ENCODE assay signal across 18 cellular contexts in the genomic region with DNA sequence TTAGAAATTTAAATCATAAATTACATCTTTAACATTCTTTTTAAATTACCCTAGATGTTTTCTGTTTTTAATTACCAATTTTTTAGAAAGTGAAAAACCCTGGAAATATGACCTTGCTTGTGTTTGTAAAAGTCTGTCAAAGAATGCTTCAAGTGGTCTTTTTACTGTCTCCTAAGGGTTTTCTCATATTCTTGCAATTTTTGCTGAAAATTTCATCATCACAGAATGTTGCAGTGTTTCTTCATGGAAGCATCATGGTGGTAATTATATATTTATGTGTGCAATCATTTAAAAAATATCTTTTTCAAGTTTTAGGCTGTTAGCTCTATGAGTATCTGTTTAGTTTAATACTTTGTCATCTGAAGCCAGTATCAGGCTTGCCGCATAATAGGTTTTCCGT.
DNase-seq lines count a peak whose midpoint lies in the region; TF ChIP-seq lines count a peak whose summit lies in the region.
"Had no signal": no experiment of that assay in that cellular context is flagged by ENCODE, and none has a peak within 500 bp of the region (broad histone marks: within the 10 kb centered on the region; RNA-seq: fewer than 3 reads in every experiment).

No MANE protein-coding gene starts in this region.

- no peak overlapping the region for H3K27ac ChIP-seq in suprapubic skin
- H3K27ac ChIP-seq: A549 had no signal

- no peaks in the 10 kb centered on the region for H3K4me1 ChIP-seq in suprapubic skin
- H3K4me1 ChIP-seq: A549, HAP-1 had no signal

- H3K27ac Mint-ChIP-seq in HFFc6 = no peak overlapping the region
- H3K27ac Mint-ChIP-seq: CD4-positive, alpha-beta memory T cell had no signal

- WGBS in suprapubic skin = 88% methylated on average over 2 of the region's 2 CpGs

- no peak overlapping the region for H3K4me3 Mint-ChIP-seq in HFFc6
- H3K4me3 Mint-ChIP-seq: CD4-positive, alpha-beta memory T cell had no signal

- no peak for TF ChIP-seq EP300 in suprapubic skin (IDR thresholded peaks at IDR 0.05)

- TF ChIP-seq CTCF in AG10803 (conservative IDR thresholded peaks at IDR 0.05; ENCODE audit: low read length) = no peak
- no peak for TF ChIP-seq CTCF in HFFc6 (IDR thresholded peaks at IDR 0.05)
- TF ChIP-seq CTCF in suprapubic skin (IDR thresholded peaks at IDR 0.05) = no peak

- no peaks in the 10 kb centered on the region for H3K4me1 Mint-ChIP-seq in HFFc6 (ENCODE audit: low read depth)
- H3K4me1 Mint-ChIP-seq: CD4-positive, alpha-beta memory T cell had no signal

- no peaks in the 10 kb centered on the region for H3K9me3 ChIP-seq in suprapubic skin
- H3K9me3 ChIP-seq: A549, Caco-2, HAP-1 had no signal

- no peak for TF ChIP-seq POLR2A in suprapubic skin (IDR thresholded peaks at IDR 0.05)

- H3K27me3 Mint-ChIP-seq in HFFc6 (ENCODE audit: insufficient read depth) = no peaks in the 10 kb centered on the region
- H3K27me3 Mint-ChIP-seq: CD4-positive, alpha-beta memory T cell had no signal

- peak; percentile 40 for DNase-seq in AG10803 (ENCODE audit: low read depth)
- peak; percentile 18 for DNase-seq in OCI-M1 (lab: John Stamatoyannopoulos, UW)
- peak; percentile 60 for DNase-seq in dedifferentiated amniotic fluid mesenchymal stem cell (ENCODE audit: extremely low spot score)
- DNase-seq in fibroblast of peridontal ligament (ENCODE audit: extremely low read depth) = peak; percentile 64
- no peak for DNase-seq in activated CD4-positive, CD25-positive, alpha-beta regulatory T cell treated with anti-CD3 and anti-CD28 coated beads, Interleukin-2, amount 50 U/mL, for 72 hours
- DNase-seq in HFFc6 = no peak
- DNase-seq in suprapubic skin (ENCODE audit: low spot score in 2 of 2) = no peak
- no peak for DNase-seq in COLO829 (ENCODE audit: low spot score)
- DNase-seq: 8988T; ACHN; C1 segment of cervical spinal cord; Caco-2; CD4-positive, alpha-beta memory T cell; DMS153; DND-41; GOT3 had no signal

- no peaks in the 10 kb centered on the region for H3K36me3 Mint-ChIP-seq in HFFc6 (ENCODE audit: low read depth)
- H3K36me3 Mint-ChIP-seq: CD4-positive, alpha-beta memory T cell had no signal

- H3K4me3 ChIP-seq in AG10803 (ENCODE audit: low read length) = no peak overlapping the region
- no peak overlapping the region for H3K4me3 ChIP-seq in suprapubic skin
- H3K4me3 ChIP-seq: A549, HAP-1 had no signal

- H3K9me3 Mint-ChIP-seq in HFFc6 = peaks cover 13% of the 10 kb centered on the region

- H3K27me3 ChIP-seq in suprapubic skin = no peaks in the 10 kb centered on the region

- H3K36me3 ChIP-seq in suprapubic skin = no peaks in the 10 kb centered on the region
- H3K36me3 ChIP-seq: HAP-1 had no signal

Comparison
In these comparisons a context has a peak if more than half of its experiments do, and no peak if none do; other contexts are left out.
1. DNase-seq: peak in AG10803 (single experiment), OCI-M1 (single experiment), dedifferentiated amniotic fluid mesenchymal stem cell (single experiment) and fibroblast of peridontal ligament (single experiment); none in activated CD4-positive, CD25-positive, alpha-beta regulatory T cell treated with anti-CD3 and anti-CD28 coated beads, Interleukin-2, amount 50 U/mL, for 72 hours (single experiment), HFFc6 (single experiment), suprapubic skin (0 of 2) and COLO829 (single experiment).